In genomic region chr1:109299087-109299983, GRCh38 we compare ENCODE assay signal across 1 cellular context.
A peak's percentile ranks its signal among the peaks of the same experiment; 100 is the strongest.
TF ChIP-seq lines count a peak whose summit lies in the region.

No MANE protein-coding gene starts in this region.

TF ChIP-seq in K562, 482 proteins besides CTCF, POLR2A, EP300 and RAD21:
- no peak for TF ChIP-seq NR2C1 (IDR thresholded peaks at IDR 0.05)
- peak; percentile 13; the same call in 1 of the 2 replicates for TF ChIP-seq NR2C1 (tag; IDR thresholded peaks at IDR 0.05)
- no peak for TF ChIP-seq MXD1 (CRISPR knock-in tag; IDR thresholded peaks at IDR 0.05; ENCODE audit: borderline replicate concordance, poor library complexity, severe bottlenecking)
- TF ChIP-seq COPS2 (conservative IDR thresholded peaks at IDR 0.05): no peak
- peak; percentile 31; the same call in 1 of the 2 replicates for TF ChIP-seq ESRRA (IDR thresholded peaks at IDR 0.05; ENCODE audit: borderline replicate concordance, low read depth)
- TF ChIP-seq HDAC2 (IDR thresholded peaks at IDR 0.05): 0 out of 2 replicates have a peak, but pooled peaks have one; percentile 2
- 0 out of 2 replicates have a peak, but pooled peaks have one; percentile 31 for TF ChIP-seq IRF9 (tag; IDR thresholded peaks at IDR 0.05)
- peak; percentile 37; the same call in 1 of the 2 replicates for TF ChIP-seq GABPB1 (CRISPR knock-in tag; IDR thresholded peaks at IDR 0.05)
- 0 out of 2 replicates have a peak, but pooled peaks have one; percentile 53 for TF ChIP-seq MBD1 (CRISPR knock-in tag; IDR thresholded peaks at IDR 0.05)
- no peak for TF ChIP-seq CEBPG (CRISPR knock-in tag; IDR thresholded peaks at IDR 0.05)
- peak; percentile 71 to 80 for TF ChIP-seq CEBPG (tag; conservative IDR thresholded peaks at IDR 0.05 in 1 of 2, IDR thresholded peaks at IDR 0.05 in 1 of 2)
- TF ChIP-seq TEAD1 (CRISPR knock-in tag; IDR thresholded peaks at IDR 0.05): 0 out of 4 replicates have a peak, but pooled peaks of 1 of the 2 experiments have one; percentile 12
- TF ChIP-seq NFRKB (IDR thresholded peaks at IDR 0.05; ENCODE audit: low read depth): peak; percentile 10; the same call in 1 of the 2 replicates
- TF ChIP-seq RBFOX2 (IDR thresholded peaks at IDR 0.05; ENCODE audit: low read depth, low read length): 0 out of 2 replicates have a peak, but pooled peaks have one; percentile 9
- no peak for TF ChIP-seq ATF4 (CRISPR knock-in tag; IDR thresholded peaks at IDR 0.05)
- 0 out of 2 replicates have a peak, but pooled peaks have one; percentile 10 for TF ChIP-seq TCF3 (CRISPR knock-in tag; IDR thresholded peaks at IDR 0.05)
- TF ChIP-seq CHD4 (IDR thresholded peaks at IDR 0.05; ENCODE audit: insufficient read depth, insufficient replicate concordance, low read depth, low read length, poor library complexity, severe bottlenecking): no peak
- peak in 2 of 3 experiments; percentile 7 to 30 for TF ChIP-seq YY1 (IDR thresholded peaks at IDR 0.05; ENCODE audit: borderline replicate concordance in 1 of 3, control insufficient read depth in 1 of 3, extremely low read depth in 1 of 3, insufficient read depth in 3 of 3, insufficient read length in 1 of 3, insufficient replicate concordance in 2 of 3, low read depth in 1 of 3, low read length in 2 of 3)
- peak; percentile 50 for TF ChIP-seq GATA2 (CRISPR knock-in tag; IDR thresholded peaks at IDR 0.05)
- TF ChIP-seq RB1 (IDR thresholded peaks at IDR 0.05; ENCODE audit: low read depth): no peak
- TF ChIP-seq POU5F1 (IDR thresholded peaks at IDR 0.05; ENCODE audit: borderline replicate concordance, low read depth, low read length, partially characterized antibody): no peak
- no peak for TF ChIP-seq ZNF143 (CRISPR knock-in tag; IDR thresholded peaks at IDR 0.05)
- no peak for TF ChIP-seq MYC (IDR thresholded peaks at IDR 0.05; ENCODE audit: low read depth, low read length)
- no peak for TF ChIP-seq MYC (CRISPR knock-in tag; IDR thresholded peaks at IDR 0.05; ENCODE audit: borderline replicate concordance, low read depth)
- no peak for TF ChIP-seq PURB (CRISPR knock-in tag; IDR thresholded peaks at IDR 0.05; ENCODE audit: low read depth)
- no peak for TF ChIP-seq USF1 (CRISPR knock-in tag; IDR thresholded peaks at IDR 0.05)
- no peak for TF ChIP-seq ZNF174 (CRISPR knock-in tag; IDR thresholded peaks at IDR 0.05)
- TF ChIP-seq CREB1 (IDR thresholded peaks at IDR 0.05): no peak
- peak; percentile 27; the same call in 1 of the 2 replicates for TF ChIP-seq CREB1 (CRISPR knock-in tag; IDR thresholded peaks at IDR 0.05)
- no peak for TF ChIP-seq KAT8 (IDR thresholded peaks at IDR 0.05; ENCODE audit: low read depth)
- no peak for TF ChIP-seq ZFP36 (IDR thresholded peaks at IDR 0.05; ENCODE audit: low read depth, low read length, partially characterized antibody)
- TF ChIP-seq ZNF609 (CRISPR knock-in tag; IDR thresholded peaks at IDR 0.05; ENCODE audit: borderline replicate concordance): no peak
- 0 out of 2 replicates have a peak, but pooled peaks have one; percentile 4 for TF ChIP-seq FOSL1 (tag; conservative IDR thresholded peaks at IDR 0.05)
- TF ChIP-seq HSF4 (CRISPR knock-in tag; IDR thresholded peaks at IDR 0.05; ENCODE audit: borderline replicate concordance): no peak
- TF ChIP-seq CEBPB (tag; IDR thresholded peaks at IDR 0.05): peak; percentile 91
- peak; percentile 49 for TF ChIP-seq ATF3 (IDR thresholded peaks at IDR 0.05)
- no peak for TF ChIP-seq ATF3 (CRISPR knock-in tag; conservative IDR thresholded peaks at IDR 0.05)
- peak; percentile 41; the same call in 1 of the 2 replicates for TF ChIP-seq NFIC (IDR thresholded peaks at IDR 0.05)
- peak; percentile 55; the same call in 1 of the 2 replicates for TF ChIP-seq CTBP1 (IDR thresholded peaks at IDR 0.05; ENCODE audit: borderline replicate concordance)
- TF ChIP-seq LEF1 (IDR thresholded peaks at IDR 0.05): 0 out of 2 replicates have a peak, but pooled peaks have one; percentile 2
- peak; percentile 75; the same call in 1 of the 2 replicates for TF ChIP-seq ZNF644 (tag; IDR thresholded peaks at IDR 0.05; ENCODE audit: low read depth)
- TF ChIP-seq NRF1 (conservative IDR thresholded peaks at IDR 0.05 in 1 of 2, IDR thresholded peaks at IDR 0.05 in 1 of 2): no peak
- TF ChIP-seq BACH1 (tag; IDR thresholded peaks at IDR 0.05): peak; percentile 58; the same call in 1 of the 2 replicates
- peak; percentile 24 for TF ChIP-seq PRDM10 (IDR thresholded peaks at IDR 0.05; ENCODE audit: partially characterized antibody)
